In the genomic region with DNA sequence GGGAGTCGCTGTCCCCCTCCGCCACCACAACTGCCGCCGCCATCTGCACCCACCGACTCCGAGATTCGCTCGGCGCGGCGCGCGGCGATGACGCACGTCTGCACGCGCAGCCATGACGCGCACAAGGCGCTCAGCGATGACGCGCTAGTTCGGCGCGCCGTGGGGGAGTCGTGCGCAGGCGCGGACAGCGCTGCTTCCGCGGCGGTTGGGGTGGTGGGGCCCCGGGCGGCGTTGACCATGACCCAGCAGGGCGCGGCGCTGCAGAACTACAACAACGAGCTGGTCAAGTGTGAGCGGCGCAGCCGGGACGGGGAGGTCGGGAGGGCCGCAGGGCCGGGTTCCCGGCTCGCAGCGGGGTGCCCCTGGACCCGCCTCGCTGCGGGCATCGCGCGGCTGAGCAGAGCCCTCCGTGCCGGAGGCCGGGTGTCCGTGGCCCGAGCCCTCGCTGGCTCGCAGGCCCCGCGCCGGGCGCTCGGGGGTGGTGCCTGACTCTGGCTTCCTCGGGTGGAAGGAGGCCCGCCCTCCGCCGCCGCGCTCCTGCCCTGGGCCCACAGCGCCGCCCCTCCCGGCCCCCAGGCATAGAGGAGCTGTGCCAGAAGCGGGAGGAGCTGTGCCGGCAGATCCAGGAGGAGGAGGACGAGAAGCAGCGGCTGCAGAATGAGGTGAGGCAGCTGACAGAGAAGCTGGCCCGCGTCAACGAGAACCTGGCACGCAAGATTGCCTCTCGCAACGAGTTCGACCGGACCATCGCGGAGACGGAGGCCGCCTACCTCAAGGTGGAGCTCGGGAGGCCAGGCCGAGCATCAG, we compare ENCODE assay signal across 2 cellular contexts.
TF ChIP-seq lines count a peak whose summit lies in the region.

A gene with protein sequence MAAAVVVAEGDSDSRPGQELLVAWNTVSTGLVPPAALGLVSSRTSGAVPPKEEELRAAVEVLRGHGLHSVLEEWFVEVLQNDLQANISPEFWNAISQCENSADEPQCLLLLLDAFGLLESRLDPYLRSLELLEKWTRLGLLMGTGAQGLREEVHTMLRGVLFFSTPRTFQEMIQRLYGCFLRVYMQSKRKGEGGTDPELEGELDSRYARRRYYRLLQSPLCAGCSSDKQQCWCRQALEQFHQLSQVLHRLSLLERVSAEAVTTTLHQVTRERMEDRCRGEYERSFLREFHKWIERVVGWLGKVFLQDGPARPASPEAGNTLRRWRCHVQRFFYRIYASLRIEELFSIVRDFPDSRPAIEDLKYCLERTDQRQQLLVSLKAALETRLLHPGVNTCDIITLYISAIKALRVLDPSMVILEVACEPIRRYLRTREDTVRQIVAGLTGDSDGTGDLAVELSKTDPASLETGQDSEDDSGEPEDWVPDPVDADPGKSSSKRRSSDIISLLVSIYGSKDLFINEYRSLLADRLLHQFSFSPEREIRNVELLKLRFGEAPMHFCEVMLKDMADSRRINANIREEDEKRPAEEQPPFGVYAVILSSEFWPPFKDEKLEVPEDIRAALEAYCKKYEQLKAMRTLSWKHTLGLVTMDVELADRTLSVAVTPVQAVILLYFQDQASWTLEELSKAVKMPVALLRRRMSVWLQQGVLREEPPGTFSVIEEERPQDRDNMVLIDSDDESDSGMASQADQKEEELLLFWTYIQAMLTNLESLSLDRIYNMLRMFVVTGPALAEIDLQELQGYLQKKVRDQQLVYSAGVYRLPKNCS (minus strand): TSS at position 71 of the 807 bp plus-strand sequence. CDS start 28 bp downstream, at position 43.
A gene with protein sequence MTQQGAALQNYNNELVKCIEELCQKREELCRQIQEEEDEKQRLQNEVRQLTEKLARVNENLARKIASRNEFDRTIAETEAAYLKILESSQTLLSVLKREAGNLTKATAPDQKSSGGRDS (plus strand): TSS at position 187 of the 807 bp plus-strand sequence. CDS start 51 bp downstream, at position 238.

TF ChIP-seq in HEK293, 187 proteins besides CTCF, POLR2A, EP300 and RAD21 (continues in another document):
- TF ChIP-seq, protein P1, sequence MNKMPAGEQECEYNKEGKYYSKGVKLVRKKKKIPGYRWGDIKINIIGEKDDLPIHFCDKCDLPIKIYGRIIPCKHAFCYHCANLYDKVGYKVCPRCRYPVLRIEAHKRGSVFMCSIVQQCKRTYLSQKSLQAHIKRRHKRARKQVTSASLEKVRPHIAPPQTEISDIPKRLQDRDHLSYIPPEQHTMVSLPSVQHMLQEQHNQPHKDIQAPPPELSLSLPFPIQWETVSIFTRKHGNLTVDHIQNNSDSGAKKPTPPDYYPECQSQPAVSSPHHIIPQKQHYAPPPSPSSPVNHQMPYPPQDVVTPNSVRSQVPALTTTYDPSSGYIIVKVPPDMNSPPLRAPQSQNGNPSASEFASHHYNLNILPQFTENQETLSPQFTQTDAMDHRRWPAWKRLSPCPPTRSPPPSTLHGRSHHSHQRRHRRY (tag by site-specific recombination; IDR thresholded peaks at IDR 0.05) = no peak
- TF ChIP-seq, protein P2, sequence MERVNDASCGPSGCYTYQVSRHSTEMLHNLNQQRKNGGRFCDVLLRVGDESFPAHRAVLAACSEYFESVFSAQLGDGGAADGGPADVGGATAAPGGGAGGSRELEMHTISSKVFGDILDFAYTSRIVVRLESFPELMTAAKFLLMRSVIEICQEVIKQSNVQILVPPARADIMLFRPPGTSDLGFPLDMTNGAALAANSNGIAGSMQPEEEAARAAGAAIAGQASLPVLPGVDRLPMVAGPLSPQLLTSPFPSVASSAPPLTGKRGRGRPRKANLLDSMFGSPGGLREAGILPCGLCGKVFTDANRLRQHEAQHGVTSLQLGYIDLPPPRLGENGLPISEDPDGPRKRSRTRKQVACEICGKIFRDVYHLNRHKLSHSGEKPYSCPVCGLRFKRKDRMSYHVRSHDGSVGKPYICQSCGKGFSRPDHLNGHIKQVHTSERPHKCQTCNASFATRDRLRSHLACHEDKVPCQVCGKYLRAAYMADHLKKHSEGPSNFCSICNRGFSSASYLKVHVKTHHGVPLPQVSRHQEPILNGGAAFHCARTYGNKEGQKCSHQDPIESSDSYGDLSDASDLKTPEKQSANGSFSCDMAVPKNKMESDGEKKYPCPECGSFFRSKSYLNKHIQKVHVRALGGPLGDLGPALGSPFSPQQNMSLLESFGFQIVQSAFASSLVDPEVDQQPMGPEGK (tag by site-specific recombination; IDR thresholded peaks at IDR 0.05) = peak; percentile 87
- TF ChIP-seq ZFP3 (tag by site-specific recombination; IDR thresholded peaks at IDR 0.05; ENCODE audit: low read depth) (no peak), ZNF514 (tag by site-specific recombination; IDR thresholded peaks at IDR 0.05) (no peak), KLF9 (tag by site-specific recombination; IDR thresholded peaks at IDR 0.05; ENCODE audit: low read depth) (peak; percentile 11; the same call in 1 of the 2 replicates), KLF10 (tag by site-specific recombination; IDR thresholded peaks at IDR 0.05) (peak; percentile 83; the same call in 1 of the 2 replicates), ZIC2 (tag by site-specific recombination; IDR thresholded peaks at IDR 0.05) (peak; percentile 34), ZNF76 (tag by site-specific recombination; IDR thresholded peaks at IDR 0.05; ENCODE audit: borderline replicate concordance, low read depth) (peak; percentile 85), HOXC10 (CRISPR knock-in tag; IDR thresholded peaks at IDR 0.05) (0 out of 2 replicates have a peak, but pooled peaks have one; percentile 76), ZNF184 (tag by site-specific recombination; IDR thresholded peaks at IDR 0.05) (peak; percentile 84; the same call in 1 of the 2 replicates), ZNF324 (tag by site-specific recombination; IDR thresholded peaks at IDR 0.05) (peak; percentile 90), ZNF266 (tag by site-specific recombination; IDR thresholded peaks at IDR 0.05; ENCODE audit: low read depth) (no peak), ZNF777 (tag by site-specific recombination; IDR thresholded peaks at IDR 0.05; ENCODE audit: borderline replicate concordance) (no peak), SP7 (tag by site-specific recombination; IDR thresholded peaks at IDR 0.05) (peak; percentile 84), ZNF544 (tag by site-specific recombination; IDR thresholded peaks at IDR 0.05) (no peak)
- TF ChIP-seq, protein P3, sequence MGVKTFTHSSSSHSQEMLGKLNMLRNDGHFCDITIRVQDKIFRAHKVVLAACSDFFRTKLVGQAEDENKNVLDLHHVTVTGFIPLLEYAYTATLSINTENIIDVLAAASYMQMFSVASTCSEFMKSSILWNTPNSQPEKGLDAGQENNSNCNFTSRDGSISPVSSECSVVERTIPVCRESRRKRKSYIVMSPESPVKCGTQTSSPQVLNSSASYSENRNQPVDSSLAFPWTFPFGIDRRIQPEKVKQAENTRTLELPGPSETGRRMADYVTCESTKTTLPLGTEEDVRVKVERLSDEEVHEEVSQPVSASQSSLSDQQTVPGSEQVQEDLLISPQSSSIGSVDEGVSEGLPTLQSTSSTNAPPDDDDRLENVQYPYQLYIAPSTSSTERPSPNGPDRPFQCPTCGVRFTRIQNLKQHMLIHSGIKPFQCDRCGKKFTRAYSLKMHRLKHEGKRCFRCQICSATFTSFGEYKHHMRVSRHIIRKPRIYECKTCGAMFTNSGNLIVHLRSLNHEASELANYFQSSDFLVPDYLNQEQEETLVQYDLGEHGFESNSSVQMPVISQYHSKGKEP (tag by site-specific recombination; IDR thresholded peaks at IDR 0.05) = peak; percentile 23; the same call in 1 of the 2 replicates
- TF ChIP-seq, protein P4, sequence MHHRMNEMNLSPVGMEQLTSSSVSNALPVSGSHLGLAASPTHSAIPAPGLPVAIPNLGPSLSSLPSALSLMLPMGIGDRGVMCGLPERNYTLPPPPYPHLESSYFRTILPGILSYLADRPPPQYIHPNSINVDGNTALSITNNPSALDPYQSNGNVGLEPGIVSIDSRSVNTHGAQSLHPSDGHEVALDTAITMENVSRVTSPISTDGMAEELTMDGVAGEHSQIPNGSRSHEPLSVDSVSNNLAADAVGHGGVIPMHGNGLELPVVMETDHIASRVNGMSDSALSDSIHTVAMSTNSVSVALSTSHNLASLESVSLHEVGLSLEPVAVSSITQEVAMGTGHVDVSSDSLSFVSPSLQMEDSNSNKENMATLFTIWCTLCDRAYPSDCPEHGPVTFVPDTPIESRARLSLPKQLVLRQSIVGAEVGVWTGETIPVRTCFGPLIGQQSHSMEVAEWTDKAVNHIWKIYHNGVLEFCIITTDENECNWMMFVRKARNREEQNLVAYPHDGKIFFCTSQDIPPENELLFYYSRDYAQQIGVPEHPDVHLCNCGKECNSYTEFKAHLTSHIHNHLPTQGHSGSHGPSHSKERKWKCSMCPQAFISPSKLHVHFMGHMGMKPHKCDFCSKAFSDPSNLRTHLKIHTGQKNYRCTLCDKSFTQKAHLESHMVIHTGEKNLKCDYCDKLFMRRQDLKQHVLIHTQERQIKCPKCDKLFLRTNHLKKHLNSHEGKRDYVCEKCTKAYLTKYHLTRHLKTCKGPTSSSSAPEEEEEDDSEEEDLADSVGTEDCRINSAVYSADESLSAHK (tag by site-specific recombination; IDR thresholded peaks at IDR 0.05) = no peak; the same call in 1 of the 2 replicates

TF ChIP-seq in SK-N-SH, 30 proteins besides CTCF, POLR2A, EP300 and RAD21 (continues in another document):
- TF ChIP-seq, protein P5, sequence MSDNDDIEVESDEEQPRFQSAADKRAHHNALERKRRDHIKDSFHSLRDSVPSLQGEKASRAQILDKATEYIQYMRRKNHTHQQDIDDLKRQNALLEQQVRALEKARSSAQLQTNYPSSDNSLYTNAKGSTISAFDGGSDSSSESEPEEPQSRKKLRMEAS (IDR thresholded peaks at IDR 0.05; ENCODE audit: low read depth) = peak; percentile 52; the same call in 1 of the 2 replicates
- TF ChIP-seq GABPA (IDR thresholded peaks at IDR 0.05; ENCODE audit: low read depth) (peak; percentile 54), SMC3 (IDR thresholded peaks at IDR 0.05; ENCODE audit: low read depth, low read length) (peak; percentile 35), CHD2 (IDR thresholded peaks at IDR 0.05; ENCODE audit: low read length, partially characterized antibody) (peak; percentile 86), TCF12 (IDR thresholded peaks at IDR 0.05) (no peak), FOXJ3 (CRISPR knock-in tag; IDR thresholded peaks at IDR 0.05) (0 out of 2 replicates have a peak, but pooled peaks have one; percentile 40), ELF1 (IDR thresholded peaks at IDR 0.05) (peak; percentile 85), FOSL2 (IDR thresholded peaks at IDR 0.05; ENCODE audit: borderline replicate concordance, low read depth) (no peak), RFX5 (IDR thresholded peaks at IDR 0.05; ENCODE audit: low read length) (no peak), GATA2 (CRISPR knock-in tag; IDR thresholded peaks at IDR 0.05) (0 out of 2 replicates have a peak, but pooled peaks have one; percentile 25)
- TF ChIP-seq, protein P6, sequence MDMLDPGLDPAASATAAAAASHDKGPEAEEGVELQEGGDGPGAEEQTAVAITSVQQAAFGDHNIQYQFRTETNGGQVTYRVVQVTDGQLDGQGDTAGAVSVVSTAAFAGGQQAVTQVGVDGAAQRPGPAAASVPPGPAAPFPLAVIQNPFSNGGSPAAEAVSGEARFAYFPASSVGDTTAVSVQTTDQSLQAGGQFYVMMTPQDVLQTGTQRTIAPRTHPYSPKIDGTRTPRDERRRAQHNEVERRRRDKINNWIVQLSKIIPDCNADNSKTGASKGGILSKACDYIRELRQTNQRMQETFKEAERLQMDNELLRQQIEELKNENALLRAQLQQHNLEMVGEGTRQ (IDR thresholded peaks at IDR 0.05; ENCODE audit: borderline replicate concordance, low read depth, low read length) = no peak
- TF ChIP-seq, protein P7, sequence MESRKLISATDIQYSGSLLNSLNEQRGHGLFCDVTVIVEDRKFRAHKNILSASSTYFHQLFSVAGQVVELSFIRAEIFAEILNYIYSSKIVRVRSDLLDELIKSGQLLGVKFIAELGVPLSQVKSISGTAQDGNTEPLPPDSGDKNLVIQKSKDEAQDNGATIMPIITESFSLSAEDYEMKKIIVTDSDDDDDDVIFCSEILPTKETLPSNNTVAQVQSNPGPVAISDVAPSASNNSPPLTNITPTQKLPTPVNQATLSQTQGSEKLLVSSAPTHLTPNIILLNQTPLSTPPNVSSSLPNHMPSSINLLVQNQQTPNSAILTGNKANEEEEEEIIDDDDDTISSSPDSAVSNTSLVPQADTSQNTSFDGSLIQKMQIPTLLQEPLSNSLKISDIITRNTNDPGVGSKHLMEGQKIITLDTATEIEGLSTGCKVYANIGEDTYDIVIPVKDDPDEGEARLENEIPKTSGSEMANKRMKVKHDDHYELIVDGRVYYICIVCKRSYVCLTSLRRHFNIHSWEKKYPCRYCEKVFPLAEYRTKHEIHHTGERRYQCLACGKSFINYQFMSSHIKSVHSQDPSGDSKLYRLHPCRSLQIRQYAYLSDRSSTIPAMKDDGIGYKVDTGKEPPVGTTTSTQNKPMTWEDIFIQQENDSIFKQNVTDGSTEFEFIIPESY (IDR thresholded peaks at IDR 0.05; ENCODE audit: borderline replicate concordance, low read depth) = no peak
- TF ChIP-seq, protein P8, sequence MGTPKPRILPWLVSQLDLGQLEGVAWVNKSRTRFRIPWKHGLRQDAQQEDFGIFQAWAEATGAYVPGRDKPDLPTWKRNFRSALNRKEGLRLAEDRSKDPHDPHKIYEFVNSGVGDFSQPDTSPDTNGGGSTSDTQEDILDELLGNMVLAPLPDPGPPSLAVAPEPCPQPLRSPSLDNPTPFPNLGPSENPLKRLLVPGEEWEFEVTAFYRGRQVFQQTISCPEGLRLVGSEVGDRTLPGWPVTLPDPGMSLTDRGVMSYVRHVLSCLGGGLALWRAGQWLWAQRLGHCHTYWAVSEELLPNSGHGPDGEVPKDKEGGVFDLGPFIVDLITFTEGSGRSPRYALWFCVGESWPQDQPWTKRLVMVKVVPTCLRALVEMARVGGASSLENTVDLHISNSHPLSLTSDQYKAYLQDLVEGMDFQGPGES (IDR thresholded peaks at IDR 0.05; ENCODE audit: low read depth, low read length) = no peak
- TF ChIP-seq, protein P9, sequence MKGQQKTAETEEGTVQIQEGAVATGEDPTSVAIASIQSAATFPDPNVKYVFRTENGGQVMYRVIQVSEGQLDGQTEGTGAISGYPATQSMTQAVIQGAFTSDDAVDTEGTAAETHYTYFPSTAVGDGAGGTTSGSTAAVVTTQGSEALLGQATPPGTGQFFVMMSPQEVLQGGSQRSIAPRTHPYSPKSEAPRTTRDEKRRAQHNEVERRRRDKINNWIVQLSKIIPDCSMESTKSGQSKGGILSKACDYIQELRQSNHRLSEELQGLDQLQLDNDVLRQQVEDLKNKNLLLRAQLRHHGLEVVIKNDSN (IDR thresholded peaks at IDR 0.05; ENCODE audit: borderline replicate concordance, low read depth) = no peak
- TF ChIP-seq, protein P10, sequence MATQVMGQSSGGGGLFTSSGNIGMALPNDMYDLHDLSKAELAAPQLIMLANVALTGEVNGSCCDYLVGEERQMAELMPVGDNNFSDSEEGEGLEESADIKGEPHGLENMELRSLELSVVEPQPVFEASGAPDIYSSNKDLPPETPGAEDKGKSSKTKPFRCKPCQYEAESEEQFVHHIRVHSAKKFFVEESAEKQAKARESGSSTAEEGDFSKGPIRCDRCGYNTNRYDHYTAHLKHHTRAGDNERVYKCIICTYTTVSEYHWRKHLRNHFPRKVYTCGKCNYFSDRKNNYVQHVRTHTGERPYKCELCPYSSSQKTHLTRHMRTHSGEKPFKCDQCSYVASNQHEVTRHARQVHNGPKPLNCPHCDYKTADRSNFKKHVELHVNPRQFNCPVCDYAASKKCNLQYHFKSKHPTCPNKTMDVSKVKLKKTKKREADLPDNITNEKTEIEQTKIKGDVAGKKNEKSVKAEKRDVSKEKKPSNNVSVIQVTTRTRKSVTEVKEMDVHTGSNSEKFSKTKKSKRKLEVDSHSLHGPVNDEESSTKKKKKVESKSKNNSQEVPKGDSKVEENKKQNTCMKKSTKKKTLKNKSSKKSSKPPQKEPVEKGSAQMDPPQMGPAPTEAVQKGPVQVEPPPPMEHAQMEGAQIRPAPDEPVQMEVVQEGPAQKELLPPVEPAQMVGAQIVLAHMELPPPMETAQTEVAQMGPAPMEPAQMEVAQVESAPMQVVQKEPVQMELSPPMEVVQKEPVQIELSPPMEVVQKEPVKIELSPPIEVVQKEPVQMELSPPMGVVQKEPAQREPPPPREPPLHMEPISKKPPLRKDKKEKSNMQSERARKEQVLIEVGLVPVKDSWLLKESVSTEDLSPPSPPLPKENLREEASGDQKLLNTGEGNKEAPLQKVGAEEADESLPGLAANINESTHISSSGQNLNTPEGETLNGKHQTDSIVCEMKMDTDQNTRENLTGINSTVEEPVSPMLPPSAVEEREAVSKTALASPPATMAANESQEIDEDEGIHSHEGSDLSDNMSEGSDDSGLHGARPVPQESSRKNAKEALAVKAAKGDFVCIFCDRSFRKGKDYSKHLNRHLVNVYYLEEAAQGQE (IDR thresholded peaks at IDR 0.05; ENCODE audit: low read depth, low read length) = peak; percentile 68
